In the genomic region with DNA sequence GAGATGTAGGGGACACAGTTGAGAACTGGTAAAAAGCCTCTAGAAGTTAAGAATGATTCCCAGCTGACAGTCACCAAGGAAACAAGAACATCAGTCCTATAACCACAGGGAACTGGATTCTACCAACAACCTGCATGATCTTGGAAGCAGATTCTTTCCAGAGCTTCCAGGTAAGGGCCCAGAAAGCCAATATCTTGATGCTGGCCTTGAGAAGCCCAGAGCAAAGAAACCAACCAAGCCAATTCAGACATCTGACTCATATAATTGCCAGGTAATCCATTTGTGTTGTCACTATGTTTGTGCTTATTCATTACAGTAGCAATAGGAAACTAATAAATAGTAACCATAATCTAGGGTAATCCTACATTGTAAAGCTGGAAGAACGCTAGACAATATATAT, we compare ENCODE assay signal across 16 cellular contexts.
DNase-seq lines count a peak whose midpoint lies in the region; ATAC-seq, FAIRE-seq and TF ChIP-seq lines count a peak whose summit lies in the region.
"Had no signal": no experiment of that assay in that cellular context is flagged by ENCODE, and none has a peak within 500 bp of the region (broad histone marks: within the 10 kb centered on the region; RNA-seq: fewer than 3 reads in every experiment).

No MANE protein-coding gene starts in this region.

- no peaks in the 10 kb centered on the region for H3K9me2 ChIP-seq in HCT116 (ENCODE audit: insufficient read depth)

- DNase-seq in HCT116 (ENCODE audit: low read depth, low spot score): no peak
- DNase-seq in M059J (ENCODE audit: low read depth): peak; percentile 9
- DNase-seq in bronchial epithelial cell (ENCODE audit: low read depth): peak; percentile 18
- no peak for DNase-seq in neural progenitor cell (ENCODE audit: low spot score)
- DNase-seq in SW 1271 (lab: John Stamatoyannopoulos, UW): no peak
- no peak for DNase-seq in stimulated activated CD4-positive, alpha-beta T cell treated with anti-CD3 and anti-CD28 coated beads, Interleukin-1b, Interleukin-23, amount 100 ng/mL, for 48 hours
- no peak for DNase-seq in activated naive CD4-positive, alpha-beta T cell (lab: John Stamatoyannopoulos, UW)
- DNase-seq: CD4-positive, alpha-beta T cell; MV-4-11; NCI-H446 treated with DMSO at 0.1 percent for 48 hours had no signal

- FAIRE-seq in bronchial epithelial cell (lab: Jason Lieb, UNC): no peak
- FAIRE-seq: GM19239, HTR-8/SVneo had no signal

- CTCF ChIA-PET in HCT116 (lab: Charles Lee): no interaction called here

- H3K9me3 ChIP-seq in HCT116 (ENCODE audit: control insufficient read depth in 1 of 2, insufficient read depth in 1 of 2, low read depth in 1 of 2, low read length in 2 of 2) (no peaks in the 10 kb centered on the region), neural progenitor cell (ENCODE audit: low read depth) (no peaks in the 10 kb centered on the region)
- H3K9me3 ChIP-seq: BE2C, HAP-1 had no signal

- POLR2A ChIA-PET in HCT116 (lab: Charles Lee): no interaction called here

- TF ChIP-seq CTCF in HCT116 (IDR thresholded peaks at IDR 0.05 in 2 of 3, conservative IDR thresholded peaks at IDR 0.05 in 1 of 3; ENCODE audit: borderline replicate concordance in 1 of 3, insufficient read depth in 1 of 3, low read depth in 2 of 3, low read length in 2 of 3): no peak
- TF ChIP-seq CTCF in bronchial epithelial cell (IDR thresholded peaks at IDR 0.05; ENCODE audit: insufficient read depth, low read length, severe bottlenecking): no peak
- no peak for TF ChIP-seq CTCF in neural progenitor cell (IDR thresholded peaks at IDR 0.05)

- H3K4me3 ChIP-seq in HCT116 (replicated peaks in 1 of 2; ENCODE audit: low read depth in 1 of 2, low read length in 2 of 2): no peak overlapping the region
- no peak overlapping the region for H3K4me3 ChIP-seq in bronchial epithelial cell (ENCODE audit: low read depth, low read length)
- no peak overlapping the region for H3K4me3 ChIP-seq in neural progenitor cell
- H3K4me3 ChIP-seq: HAP-1 had no signal

- intact Hi-C loops in HCT116 (cut with micrococcal nuclease): no loop called here

- H3K9ac ChIP-seq in HCT116 (ENCODE audit: low read length): no peak overlapping the region
- no peak overlapping the region for H3K9ac ChIP-seq in neural progenitor cell

- H2AFZ ChIP-seq in HCT116 (ENCODE audit: low read depth, low read length, poor library complexity, severe bottlenecking) (no peak overlapping the region), neural progenitor cell (replicated peaks) (no peak overlapping the region)

- H4K20me1 ChIP-seq in HCT116 (ENCODE audit: insufficient read depth) (0 out of 2 replicates have a peak, but pooled peaks cover 5% of the 10 kb centered on the region), neural progenitor cell (ENCODE audit: low read depth) (no peaks in the 10 kb centered on the region)

- no peak for TF ChIP-seq RAD21 in HCT116 (IDR thresholded peaks at IDR 0.05; ENCODE audit: low read depth)

- no peak overlapping the region for H3K4me3 Mint-ChIP-seq in neural progenitor cell
- H3K4me3 Mint-ChIP-seq: CD4-positive, alpha-beta T cell had no signal

- H3K27me3 Mint-ChIP-seq in neural progenitor cell (ENCODE audit: insufficient read depth, low read depth): no peaks in the 10 kb centered on the region
- H3K27me3 Mint-ChIP-seq: CD4-positive, alpha-beta T cell had no signal

- BruUV-seq in HCT116 (replicated peaks; lab: Mats Ljungman, UMichigan): no TSS peak

- ATAC-seq in HCT116 (peak; percentile 14; the same call in 1 of the 2 replicates), HG03565 (IDR thresholded peaks at IDR 0.05; ENCODE audit: unreplicated experiment) (no peak)

- H3F3A ChIP-seq in neural progenitor cell (ENCODE audit: low read depth): no peaks in the 10 kb centered on the region

- TF ChIP-seq POLR2A in HCT116 (IDR thresholded peaks at IDR 0.05; ENCODE audit: borderline replicate concordance, extremely low read depth, insufficient read depth, insufficient read length): no peak

- H3K4me1 ChIP-seq in HCT116 (ENCODE audit: control insufficient read depth in 1 of 2, insufficient read depth in 2 of 2, low read length in 2 of 2): no peaks in the 10 kb centered on the region
- no peaks in the 10 kb centered on the region for H3K4me1 ChIP-seq in neural progenitor cell

- H3K79me2 ChIP-seq in HCT116 (ENCODE audit: insufficient read depth, low read length): no peaks in the 10 kb centered on the region
- H3K79me2 ChIP-seq in neural progenitor cell (ENCODE audit: low read depth): no peaks in the 10 kb centered on the region

- peaks cover 4% of the 10 kb centered on the region for H3K36me3 Mint-ChIP-seq in neural progenitor cell

- H3K27ac ChIP-seq in HCT116 (ENCODE audit: low read depth, low read length) (no peak overlapping the region), neural progenitor cell (no peak overlapping the region)
- H3K27ac ChIP-seq: HL-60 had no signal

- H3K4me1 Mint-ChIP-seq in neural progenitor cell: peaks cover 3% of the 10 kb centered on the region

- H3K36me3 ChIP-seq in HCT116 (ENCODE audit: control insufficient read depth in 1 of 2, insufficient read depth in 2 of 2, low read length in 2 of 2) (peaks cover 5 to 7% of the 10 kb centered on the region in 2 experiments; a peak in 3 of 4 replicates), bronchial epithelial cell (ENCODE audit: control insufficient read depth, insufficient read depth, low read length) (peaks cover 9% of the 10 kb centered on the region), neural progenitor cell (no peaks in the 10 kb centered on the region)
- H3K36me3 ChIP-seq: HAP-1 had no signal

- H3K27me3 ChIP-seq in HCT116 (ENCODE audit: insufficient read depth, low read length) (no peaks in the 10 kb centered on the region), bronchial epithelial cell (ENCODE audit: control insufficient read depth, insufficient read depth, low read length) (no peaks in the 10 kb centered on the region), neural progenitor cell (no peaks in the 10 kb centered on the region)
- H3K27me3 ChIP-seq: BE2C had no signal

- H3K4me2 ChIP-seq in HCT116 (ENCODE audit: low read length): no peak overlapping the region
- no peak overlapping the region for H3K4me2 ChIP-seq in neural progenitor cell

- H3K9me3 Mint-ChIP-seq in neural progenitor cell: no peaks in the 10 kb centered on the region
- H3K9me3 Mint-ChIP-seq: CD4-positive, alpha-beta T cell had no signal

- RAD21 ChIA-PET in HCT116 (lab: Charles Lee; ENCODE audit: low non-redundant PET in 1 of 2, low total read pairs in 2 of 2, uncharacterized antibody in 2 of 2, unreplicated experiment in 2 of 2): no interaction called here

- H3K27ac Mint-ChIP-seq in neural progenitor cell: peak overlapping the region; percentile 32
- H3K27ac Mint-ChIP-seq: CD4-positive, alpha-beta T cell had no signal

TF ChIP-seq in HCT116, 20 proteins besides CTCF, POLR2A, EP300 and RAD21:
- TF ChIP-seq YY1 (IDR thresholded peaks at IDR 0.05; ENCODE audit: extremely low read depth, insufficient replicate concordance, low read depth, low read length): no peak
- no peak for TF ChIP-seq JUND (IDR thresholded peaks at IDR 0.05)
- TF ChIP-seq ZNF274 (IDR thresholded peaks at IDR 0.05; ENCODE audit: low read depth, low read length): no peak
- TF ChIP-seq, protein P1, sequence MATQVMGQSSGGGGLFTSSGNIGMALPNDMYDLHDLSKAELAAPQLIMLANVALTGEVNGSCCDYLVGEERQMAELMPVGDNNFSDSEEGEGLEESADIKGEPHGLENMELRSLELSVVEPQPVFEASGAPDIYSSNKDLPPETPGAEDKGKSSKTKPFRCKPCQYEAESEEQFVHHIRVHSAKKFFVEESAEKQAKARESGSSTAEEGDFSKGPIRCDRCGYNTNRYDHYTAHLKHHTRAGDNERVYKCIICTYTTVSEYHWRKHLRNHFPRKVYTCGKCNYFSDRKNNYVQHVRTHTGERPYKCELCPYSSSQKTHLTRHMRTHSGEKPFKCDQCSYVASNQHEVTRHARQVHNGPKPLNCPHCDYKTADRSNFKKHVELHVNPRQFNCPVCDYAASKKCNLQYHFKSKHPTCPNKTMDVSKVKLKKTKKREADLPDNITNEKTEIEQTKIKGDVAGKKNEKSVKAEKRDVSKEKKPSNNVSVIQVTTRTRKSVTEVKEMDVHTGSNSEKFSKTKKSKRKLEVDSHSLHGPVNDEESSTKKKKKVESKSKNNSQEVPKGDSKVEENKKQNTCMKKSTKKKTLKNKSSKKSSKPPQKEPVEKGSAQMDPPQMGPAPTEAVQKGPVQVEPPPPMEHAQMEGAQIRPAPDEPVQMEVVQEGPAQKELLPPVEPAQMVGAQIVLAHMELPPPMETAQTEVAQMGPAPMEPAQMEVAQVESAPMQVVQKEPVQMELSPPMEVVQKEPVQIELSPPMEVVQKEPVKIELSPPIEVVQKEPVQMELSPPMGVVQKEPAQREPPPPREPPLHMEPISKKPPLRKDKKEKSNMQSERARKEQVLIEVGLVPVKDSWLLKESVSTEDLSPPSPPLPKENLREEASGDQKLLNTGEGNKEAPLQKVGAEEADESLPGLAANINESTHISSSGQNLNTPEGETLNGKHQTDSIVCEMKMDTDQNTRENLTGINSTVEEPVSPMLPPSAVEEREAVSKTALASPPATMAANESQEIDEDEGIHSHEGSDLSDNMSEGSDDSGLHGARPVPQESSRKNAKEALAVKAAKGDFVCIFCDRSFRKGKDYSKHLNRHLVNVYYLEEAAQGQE (IDR thresholded peaks at IDR 0.05; ENCODE audit: low read depth): no peak
- TF ChIP-seq ELF1 (IDR thresholded peaks at IDR 0.05; ENCODE audit: borderline replicate concordance, low read depth): no peak
- TF ChIP-seq FOSL1 (IDR thresholded peaks at IDR 0.05; ENCODE audit: low read depth): no peak
- TF ChIP-seq, protein P2, sequence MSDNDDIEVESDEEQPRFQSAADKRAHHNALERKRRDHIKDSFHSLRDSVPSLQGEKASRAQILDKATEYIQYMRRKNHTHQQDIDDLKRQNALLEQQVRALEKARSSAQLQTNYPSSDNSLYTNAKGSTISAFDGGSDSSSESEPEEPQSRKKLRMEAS (IDR thresholded peaks at IDR 0.05): no peak
- TF ChIP-seq EZH2 (IDR thresholded peaks at IDR 0.05): no peak
- no peak for TF ChIP-seq SRF (IDR thresholded peaks at IDR 0.05; ENCODE audit: low read depth)
- no peak for TF ChIP-seq CBX3 (IDR thresholded peaks at IDR 0.05; ENCODE audit: low read depth)
- TF ChIP-seq SP1 (IDR thresholded peaks at IDR 0.05; ENCODE audit: low read depth): no peak
- TF ChIP-seq EZH2phosphoT487 (IDR thresholded peaks at IDR 0.05; ENCODE audit: borderline replicate concordance): no peak

Comparison
In these comparisons a context has a peak if more than half of its experiments do, and no peak if none do; other contexts are left out.
1. DNase-seq: peak in M059J (single experiment) and bronchial epithelial cell (single experiment); none in HCT116 (single experiment), neural progenitor cell (single experiment), SW 1271 (0 of 2), stimulated activated CD4-positive, alpha-beta T cell treated with anti-CD3 and anti-CD28 coated beads, Interleukin-1b, Interleukin-23, amount 100 ng/mL, for 48 hours (single experiment) and activated naive CD4-positive, alpha-beta T cell (0 of 4).